Comparison of ENCODE assay signal across 9 cellular contexts in the genomic region with DNA sequence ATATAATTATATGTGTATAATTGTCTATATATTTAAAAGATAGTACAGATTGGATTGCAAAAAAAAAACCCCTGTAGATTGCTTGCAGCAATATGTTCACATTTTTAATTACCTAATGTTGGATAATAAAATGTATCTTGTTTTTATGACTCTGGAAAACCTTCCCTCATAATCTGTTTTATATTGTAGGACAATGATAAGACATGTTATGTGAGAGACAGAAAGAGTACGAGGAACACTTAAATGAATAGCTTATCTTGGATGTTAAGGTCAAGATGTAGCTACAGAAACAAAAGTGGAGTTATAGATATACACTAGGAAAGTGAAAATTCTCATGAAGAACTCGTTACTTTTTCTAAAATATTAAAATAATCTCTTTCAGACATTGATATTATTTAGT.
"Had no signal": no experiment of that assay in that cellular context is flagged by ENCODE, and none has a peak within 500 bp of the region (broad histone marks: within the 10 kb centered on the region; RNA-seq: fewer than 3 reads in every experiment).

No MANE protein-coding gene starts in this region.

- H2AFZ ChIP-seq: GM23338 had no signal

- H3K4me3 Mint-ChIP-seq: GM23338, H9 had no signal

- DNase-seq: H9, HCEC 1CT, IMR-90, KG1 had no signal

- FAIRE-seq: H1, H54, HTR-8/SVneo, K562 had no signal

- H3K4me2 ChIP-seq: GM23338 had no signal

- H3K9me3 Mint-ChIP-seq: H9 had no signal

- H3K27ac Mint-ChIP-seq: GM23338, H9 had no signal

- H3K4me1 Mint-ChIP-seq: GM23338, H9 had no signal

- ATAC-seq: GM23338, K562 had no signal

- H3K4me3 ChIP-seq: GM23338, K562 had no signal
